In the genomic region with DNA sequence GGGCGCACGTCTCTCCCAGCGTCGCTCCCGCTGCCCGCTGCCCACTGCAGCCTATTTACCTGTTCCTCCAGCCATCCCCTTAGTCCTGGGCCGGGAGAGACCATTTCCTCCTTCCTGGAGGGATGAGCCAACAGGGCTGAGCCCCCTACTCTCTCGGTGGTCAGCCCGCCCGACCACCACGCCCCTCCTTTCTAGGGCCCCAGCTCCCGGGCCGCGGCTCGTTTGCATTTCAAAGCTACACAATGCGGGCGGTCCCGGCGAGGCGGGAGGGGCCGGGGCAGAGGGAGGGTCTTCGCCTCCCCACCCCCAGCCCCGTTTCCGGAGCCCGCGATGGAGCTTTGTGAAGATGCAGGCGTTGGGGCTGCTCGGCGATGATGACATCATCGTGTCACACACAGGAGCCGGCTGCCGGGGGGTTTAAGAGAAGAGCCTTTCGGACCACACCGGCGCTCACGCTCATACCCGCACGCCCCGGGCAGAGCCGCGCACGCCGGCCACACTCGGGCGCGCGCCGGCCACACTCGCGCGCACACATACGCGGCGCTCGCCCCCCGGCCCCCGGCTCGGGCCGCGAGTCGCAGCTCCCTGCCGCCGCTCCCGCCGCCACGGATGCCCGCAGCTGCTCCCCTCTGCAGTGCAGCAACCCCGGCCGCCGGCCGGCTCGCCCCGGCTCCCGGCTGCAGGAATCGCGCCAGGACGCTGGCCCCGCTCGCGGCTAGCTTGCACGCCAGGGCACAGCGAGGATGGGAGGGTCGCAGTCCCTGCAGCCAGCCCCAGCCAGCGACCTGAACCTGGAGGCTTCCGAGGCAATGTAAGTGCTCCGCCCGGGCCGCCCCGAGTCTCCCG, we compare ENCODE assay signal across 9 cellular contexts.
DNase-seq lines count a peak whose midpoint lies in the region; ATAC-seq and TF ChIP-seq lines count a peak whose summit lies in the region.
"Had no signal": no experiment of that assay in that cellular context is flagged by ENCODE, and none has a peak within 500 bp of the region (broad histone marks: within the 10 kb centered on the region; RNA-seq: fewer than 3 reads in every experiment).

No MANE protein-coding gene starts in this region.

- H3K27me3 Mint-ChIP-seq in effector memory CD8-positive, alpha-beta T cell, result peaks cover 79 to 93% of the 10 kb centered on the region in 2 donors
- H3K27me3 Mint-ChIP-seq in nephron progenitor cell (ENCODE audit: low read depth, poor library complexity), result peaks cover 5% of the 10 kb centered on the region

- no peaks in the 10 kb centered on the region for H3K36me3 Mint-ChIP-seq in effector memory CD8-positive, alpha-beta T cell (ENCODE audit: insufficient read depth)
- no peaks in the 10 kb centered on the region for H3K36me3 Mint-ChIP-seq in nephron progenitor cell (ENCODE audit: low read depth)

- peaks cover 0 to 4% of the 10 kb centered on the region in 2 donors for H3K4me1 Mint-ChIP-seq in effector memory CD8-positive, alpha-beta T cell (ENCODE audit: low read depth in 2 of 2)
- peaks cover 85% of the 10 kb centered on the region for H3K4me1 Mint-ChIP-seq in nephron progenitor cell

- DNase-seq in AG09309 (ENCODE audit: low read depth) (no peak), NCI-H1436 (lab: John Stamatoyannopoulos, UW) (peak; percentile 76), nephron progenitor cell (peak; percentile 88), DMS114 treated with DMSO at 0.1 percent for 48 hours (lab: John Stamatoyannopoulos, UW; ENCODE audit: unreplicated experiment) (no peak), erythroblast (lab: John Stamatoyannopoulos, UW) (no peak), hippocampal formation (lab: John Stamatoyannopoulos, UW) (no peak)
- DNase-seq in effector memory CD8-positive, alpha-beta T cell, result no peak
- no peak for DNase-seq in activated naive CD4-positive, alpha-beta T cell treated with anti-CD3 and anti-CD28 coated beads, Interleukin-2, amount 50 U/mL, for 16 hours

- H3K27ac Mint-ChIP-seq in effector memory CD8-positive, alpha-beta T cell, result no peak overlapping the region
- peak overlapping the region; percentile 60 for H3K27ac Mint-ChIP-seq in nephron progenitor cell

- TF ChIP-seq CTCF in AG09309 (IDR thresholded peaks at IDR 0.05; ENCODE audit: control insufficient read depth, insufficient read depth, low read depth, low read length, missing control alignments) (no peak), nephron progenitor cell (IDR thresholded peaks at IDR 0.05) (no peak)

- no peaks in the 10 kb centered on the region for H3K9me3 Mint-ChIP-seq in effector memory CD8-positive, alpha-beta T cell
- H3K9me3 Mint-ChIP-seq in nephron progenitor cell, result no peaks in the 10 kb centered on the region

- peak overlapping the region; percentile 53 for H3K4me3 ChIP-seq in AG09309 (ENCODE audit: control insufficient read depth, low read depth, low read length)
- H3K4me3 ChIP-seq: SK-N-MC had no signal

- no peak for ATAC-seq in effector memory CD8-positive, alpha-beta T cell (replicated peaks)

- H3K4me3 Mint-ChIP-seq in effector memory CD8-positive, alpha-beta T cell, result peak overlapping the region; percentile 60 to 65
- H3K4me3 Mint-ChIP-seq in nephron progenitor cell, result peak overlapping the region; percentile 90

- TF ChIP-seq POLR2A in erythroblast (IDR thresholded peaks at IDR 0.05; ENCODE audit: low read length), result no peak

Comparison
In these comparisons a context has a peak if more than half of its experiments do, and no peak if none do; other contexts are left out.
1. DNase-seq: peak in NCI-H1436 (single experiment) and nephron progenitor cell (single experiment); none in AG09309 (single experiment), effector memory CD8-positive, alpha-beta T cell (0 of 3), DMS114 treated with DMSO at 0.1 percent for 48 hours (single experiment), erythroblast (0 of 2), hippocampal formation (0 of 2) and activated naive CD4-positive, alpha-beta T cell treated with anti-CD3 and anti-CD28 coated beads, Interleukin-2, amount 50 U/mL, for 16 hours (single experiment).